In the genomic region with DNA sequence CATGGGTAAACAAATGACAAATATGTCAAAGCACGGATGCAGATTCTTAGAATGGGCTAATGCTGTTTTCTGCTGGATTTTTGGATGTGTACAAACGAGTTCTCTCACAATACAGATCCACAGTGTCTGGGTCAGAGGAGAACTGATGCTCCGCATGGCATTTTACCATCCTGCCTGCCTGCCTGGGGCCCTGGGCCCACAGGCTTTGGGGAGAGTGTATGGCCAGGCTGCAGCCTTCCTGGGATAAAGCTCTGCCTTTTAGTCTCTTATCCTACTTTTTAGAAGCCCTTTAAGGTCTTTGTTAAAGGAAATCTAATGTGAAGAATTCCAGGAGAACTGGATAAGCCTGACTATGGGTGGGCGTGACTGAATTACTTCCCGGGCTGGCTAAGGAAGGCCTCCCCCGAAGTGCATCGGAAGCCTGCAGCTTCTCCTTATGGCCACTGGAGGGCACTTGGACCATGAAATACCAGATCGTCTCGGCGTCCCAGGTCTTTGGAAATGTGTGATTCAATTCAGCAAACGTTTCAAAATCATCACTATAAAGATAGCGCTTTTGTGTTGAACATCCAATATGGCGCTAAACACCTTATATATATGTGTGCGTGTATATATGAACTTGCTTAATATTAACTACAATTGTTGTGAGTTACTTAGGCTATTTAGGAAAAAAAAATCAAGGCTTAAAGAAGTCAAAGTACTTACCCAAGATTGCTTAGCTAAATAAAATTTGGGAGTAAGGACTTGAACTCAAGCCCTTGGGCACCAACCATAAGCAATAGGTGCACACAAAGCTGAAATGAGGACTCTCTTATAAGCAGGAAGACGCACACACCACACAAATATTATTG, we compare ENCODE assay signal across 8 cellular contexts. TPM values are rescaled to one million over a fixed set of nuclear protein-coding genes. Genes with fewer than 3 reads are reported as not detected.
DNase-seq lines count a peak whose midpoint lies in the region; ATAC-seq and TF ChIP-seq lines count a peak whose summit lies in the region.

No MANE protein-coding gene starts in this region.

- peaks cover 0 to 7% of the 10 kb centered on the region in 2 donors for H3K4me1 ChIP-seq in lung (ENCODE audit: control insufficient read depth in 2 of 2, insufficient read depth in 2 of 2, low read length in 2 of 2)

- H3K4me3 Mint-ChIP-seq in activated CD4-positive, alpha-beta T cell treated with anti-CD3 and anti-CD28 coated beads for 36 hours: no peak overlapping the region

- no peaks in the 10 kb centered on the region for H3K27me3 ChIP-seq in lung (ENCODE audit: control insufficient read depth, insufficient read depth)

- no peak overlapping the region for H3K27ac Mint-ChIP-seq in activated CD4-positive, alpha-beta T cell treated with anti-CD3 and anti-CD28 coated beads for 36 hours

- 21% methylated on average over 15 of the region's 15 CpGs for WGBS in lung, 2 donors

- DNase-seq in 8988T (peak; percentile 64), NCI-H510A treated with DMSO at 0.1 percent for 48 hours (lab: John Stamatoyannopoulos, UW) (peak; percentile 72), dedifferentiated amniotic fluid mesenchymal stem cell (ENCODE audit: extremely low spot score) (peak; percentile 91), lung (ENCODE audit: low spot score) (peak; percentile 64)
- peak; percentile 78 for DNase-seq in activated CD4-positive, alpha-beta T cell treated with anti-CD3 and anti-CD28 coated beads for 36 hours
- DNase-seq in stimulated activated CD4-positive, alpha-beta T cell treated with anti-CD3 and anti-CD28 coated beads, TNF-alpha, amount 100 ng/mL, for 48 hours (ENCODE audit: low read depth in 3 of 3): peak; percentile 30 to 42 (median 32)

- no peak overlapping the region for H3K4me3 ChIP-seq in lung

- TF ChIP-seq CTCF in lung (IDR thresholded peaks at IDR 0.05; ENCODE audit: control extremely low read depth, extremely low read depth): peak; percentile 71

- CTCF ChIA-PET in activated CD4-positive, alpha-beta T cell treated with anti-CD3 and anti-CD28 coated beads for 36 hours (lab: Charles Lee): interaction anchor here (0.6 to 6.9 kb wide), 36 partner anchors 8 to 774 kb away, joined by 3 to 102 read pairs (median 4); partner anchors contain the start of genes DNPEP, GMPPA, SPEG and TMEM198

- intact Hi-C loops in activated CD4-positive, alpha-beta T cell treated with anti-CD3 and anti-CD28 coated beads for 36 hours (cut with DNase I, micrococcal nuclease): loop anchor here (1.0 to 10.0 kb wide), 7 partner anchors 31 to 242 kb away; partner anchors contain the start of genes GMPPA (in 1 of the 2) and SPEG (in 1 of the 2)

- peak; percentile 84 for ATAC-seq in GM18498 (IDR thresholded peaks at IDR 0.05; ENCODE audit: unreplicated experiment)
- ATAC-seq in HG03139 (IDR thresholded peaks at IDR 0.05; ENCODE audit: unreplicated experiment): peak; percentile 76
- peak; percentile 95 for ATAC-seq in activated CD4-positive, alpha-beta T cell treated with anti-CD3 and anti-CD28 coated beads for 36 hours
- peak; percentile 91 for ATAC-seq in lung (ENCODE audit: insufficient read depth, low FRiP score)

- H3K9me3 Mint-ChIP-seq in activated CD4-positive, alpha-beta T cell treated with anti-CD3 and anti-CD28 coated beads for 36 hours (ENCODE audit: low read depth): no peaks in the 10 kb centered on the region

- no peaks in the 10 kb centered on the region for H3K36me3 ChIP-seq in lung (ENCODE audit: control insufficient read depth in 2 of 2, insufficient read depth in 2 of 2, low read length in 2 of 2)

- H3K27ac ChIP-seq in lung (ENCODE audit: low read depth in 1 of 2, low read length in 1 of 2): no peak overlapping the region

- H3K36me3 Mint-ChIP-seq in activated CD4-positive, alpha-beta T cell treated with anti-CD3 and anti-CD28 coated beads for 36 hours (ENCODE audit: low read depth): no peaks in the 10 kb centered on the region

- peaks cover 1% of the 10 kb centered on the region for H3K4me1 Mint-ChIP-seq in activated CD4-positive, alpha-beta T cell treated with anti-CD3 and anti-CD28 coated beads for 36 hours

- POLR2A ChIA-PET in activated CD4-positive, alpha-beta T cell treated with anti-CD3 and anti-CD28 coated beads for 36 hours (lab: Charles Lee): no interaction called here

- H3K27me3 Mint-ChIP-seq in activated CD4-positive, alpha-beta T cell treated with anti-CD3 and anti-CD28 coated beads for 36 hours: peaks cover 2% of the 10 kb centered on the region

- H3K9me3 ChIP-seq in lung (ENCODE audit: control insufficient read depth in 2 of 2, insufficient read depth in 1 of 2, low read length in 1 of 2): no peaks in the 10 kb centered on the region

RNA-seq across cellular contexts. Expression of gene DNPEP, which starts 15.2 kb away (rescaled TPM):
- total RNA-seq in activated CD4-positive, alpha-beta T cell treated with anti-CD3 and anti-CD28 coated beads for 36 hours: 10 to 100 TPM; 81.0 to 93.1 TPM
- total RNA-seq in lung: 10 to 100 TPM; 73.7 to 78.6 TPM
- polyA plus RNA-seq in lung: 10 to 100 TPM; 82.9 to 89.7 TPM

RNA-seq across cellular contexts. Expression of gene DES, which starts 15.3 kb away (rescaled TPM):
- total RNA-seq in activated CD4-positive, alpha-beta T cell treated with anti-CD3 and anti-CD28 coated beads for 36 hours: not detected
- total RNA-seq in lung: 10 to 100 TPM; 23.9 to 88.7 TPM
- polyA plus RNA-seq in lung: 100 to 1,000 TPM in 1 of 2 donors, 10 to 100 TPM in 1; 27.2 to 108 TPM

RNA-seq across cellular contexts. Expression of gene SPEG, which starts 31.8 kb away (rescaled TPM):
- total RNA-seq in activated CD4-positive, alpha-beta T cell treated with anti-CD3 and anti-CD28 coated beads for 36 hours: 1 to 10 TPM in 1 of 2 experiments, under 1 TPM in 1; 0.89 to 1.4 TPM
- total RNA-seq in lung: 10 to 100 TPM in 1 of 2 donors, 1 to 10 TPM in 1; 8.7 to 15.6 TPM
- polyA plus RNA-seq in lung: 10 to 100 TPM in 1 of 2 donors, 1 to 10 TPM in 1; 3.7 to 10.5 TPM

Comparison
In these comparisons a context has a peak if more than half of its experiments do, and no peak if none do; other contexts are left out.
1. DNase-seq: peak in every context shown above with its lines; median percentile 91 in dedifferentiated amniotic fluid mesenchymal stem cell; 78 in activated CD4-positive, alpha-beta T cell treated with anti-CD3 and anti-CD28 coated beads for 36 hours; 72 in NCI-H510A treated with DMSO at 0.1 percent for 48 hours; 64 in 8988T; 64 in lung; 32 in stimulated activated CD4-positive, alpha-beta T cell treated with anti-CD3 and anti-CD28 coated beads, TNF-alpha, amount 100 ng/mL, for 48 hours.
2. RNA of gene DES, which starts 15.3 kb away (total RNA-seq): 23.9 to 88.7 TPM in lung; not detected in activated CD4-positive, alpha-beta T cell treated with anti-CD3 and anti-CD28 coated beads for 36 hours; every median in the first group is over 10 times any median in the second.
3. RNA of gene SPEG, which starts 31.8 kb away (total RNA-seq): 8.7 to 15.6 TPM in lung; 0.89 to 1.4 TPM in activated CD4-positive, alpha-beta T cell treated with anti-CD3 and anti-CD28 coated beads for 36 hours; every median in the first group is over 4 times any median in the second.
4. Peak in every context shown above with its lines, with median percentiles within 50 percentile points of each other: ATAC-seq.